ENCODE assay signal across 8 cellular contexts in genomic region chr3:107523361-107524213, GRCh38. TPM values are rescaled to one million over a fixed set of nuclear protein-coding genes. Genes with fewer than 3 reads are reported as not detected.
DNase-seq lines count a peak whose midpoint lies in the region; ATAC-seq and TF ChIP-seq lines count a peak whose summit lies in the region.

No MANE protein-coding gene starts in this region.

- H3K27me3 ChIP-seq in esophagus (ENCODE audit: control insufficient read depth in 1 of 2, insufficient read depth in 2 of 2, low read length in 2 of 2): no peaks in the 10 kb centered on the region

- intact Hi-C loops in mucosa of descending colon (cut with DNase I, micrococcal nuclease): loop anchor here in 1 of 2 donors (10.0 kb wide), 1 partner anchor 99 kb away; no protein-coding TSS in a partner anchor

- H3K4me3 ChIP-seq in esophagus (ENCODE audit: low read depth in 1 of 2, low read length in 2 of 2) (peak overlapping the region; percentile 88), mucosa of descending colon (peak overlapping the region; percentile 70)

- ATAC-seq in GM18873 (IDR thresholded peaks at IDR 0.05; ENCODE audit: low FRiP score, unreplicated experiment) (peak; percentile 4), HG03108 (IDR thresholded peaks at IDR 0.05; ENCODE audit: unreplicated experiment) (peak; percentile 18), mucosa of descending colon (peak; percentile 69)

- DNase-seq in AG20443 (ENCODE audit: low spot score): peak; percentile 57
- peak; percentile 19 for DNase-seq in NOMO-1 treated with dmso at 0.1 percent for 144 hours (lab: John Stamatoyannopoulos, UW; ENCODE audit: unreplicated experiment)
- peak; percentile 53 for DNase-seq in activated T-cell treated with anti-CD3 and anti-CD28 coated beads for 48 hours (ENCODE audit: low read depth)
- peak in 2 of 3 donors; percentile 54 to 74 for DNase-seq in mucosa of descending colon
- peak; percentile 74 for DNase-seq in stimulated activated naive CD4-positive, alpha-beta T cell treated with Interleukin-2 at 50 U/mL for 16 hours (lab: John Stamatoyannopoulos, UW)

- no peaks in the 10 kb centered on the region for H3K4me1 ChIP-seq in esophagus (ENCODE audit: control insufficient read depth in 2 of 2, insufficient read depth in 2 of 2, low read length in 1 of 2)
- peaks cover 6% of the 10 kb centered on the region for H3K4me1 ChIP-seq in mucosa of descending colon (ENCODE audit: low read depth)

- peak overlapping the region; percentile 93 to 94 for H3K27ac ChIP-seq in esophagus (ENCODE audit: low read depth in 2 of 2, low read length in 1 of 2)

- H3K36me3 ChIP-seq in esophagus (ENCODE audit: control insufficient read depth in 2 of 2, insufficient read depth in 2 of 2, low read length in 1 of 2) (no peaks in the 10 kb centered on the region), mucosa of descending colon (ENCODE audit: low read depth) (no peaks in the 10 kb centered on the region)

- H3K9me3 ChIP-seq in esophagus (ENCODE audit: control insufficient read depth in 2 of 2, insufficient read depth in 1 of 2, low read depth in 1 of 2, low read length in 1 of 2) (no peaks in the 10 kb centered on the region), mucosa of descending colon (no peaks in the 10 kb centered on the region)

- WGBS in esophagus, 2 donors: 0 to 1% methylated on average over 49 to 54 of the region's 54 CpGs

- no peak for TF ChIP-seq CTCF in mucosa of descending colon (IDR thresholded peaks at IDR 0.05)

RNA-seq across cellular contexts. Expression of gene BBX, which starts 0.8 kb away (rescaled TPM):
- 1 to 10 TPM; 3.4 to 4.7 TPM for polyA plus RNA-seq in esophagus
- 10 to 100 TPM; 24.4 to 69.9 (median 26.0) TPM for total RNA-seq in mucosa of descending colon

Comparison
In these comparisons a context has a peak if more than half of its experiments do, and no peak if none do; other contexts are left out.
1. Peak in every context shown above with its lines: DNase-seq, ATAC-seq, H3K4me3 ChIP-seq and H3K27ac ChIP-seq.
2. DNase-seq: peak in every context shown above with its lines; median percentile 74 in stimulated activated naive CD4-positive, alpha-beta T cell treated with Interleukin-2 at 50 U/mL for 16 hours; 64 in mucosa of descending colon; 57 in AG20443; 53 in activated T-cell treated with anti-CD3 and anti-CD28 coated beads for 48 hours; 19 in NOMO-1 treated with dmso at 0.1 percent for 144 hours.
3. ATAC-seq: peak in every context shown above with its lines; median percentile 69 in mucosa of descending colon; 18 in HG03108; 4 in GM18873.